Comparison of ENCODE assay signal across 1 cellular context in genomic region chr1:58815680-58816071, GRCh38.
TF ChIP-seq lines count a peak whose summit lies in the region.

No MANE protein-coding gene starts in this region.

TF ChIP-seq in SK-N-SH, 30 proteins besides CTCF, POLR2A, EP300 and RAD21 (continued from another document):
- TF ChIP-seq, protein P1, sequence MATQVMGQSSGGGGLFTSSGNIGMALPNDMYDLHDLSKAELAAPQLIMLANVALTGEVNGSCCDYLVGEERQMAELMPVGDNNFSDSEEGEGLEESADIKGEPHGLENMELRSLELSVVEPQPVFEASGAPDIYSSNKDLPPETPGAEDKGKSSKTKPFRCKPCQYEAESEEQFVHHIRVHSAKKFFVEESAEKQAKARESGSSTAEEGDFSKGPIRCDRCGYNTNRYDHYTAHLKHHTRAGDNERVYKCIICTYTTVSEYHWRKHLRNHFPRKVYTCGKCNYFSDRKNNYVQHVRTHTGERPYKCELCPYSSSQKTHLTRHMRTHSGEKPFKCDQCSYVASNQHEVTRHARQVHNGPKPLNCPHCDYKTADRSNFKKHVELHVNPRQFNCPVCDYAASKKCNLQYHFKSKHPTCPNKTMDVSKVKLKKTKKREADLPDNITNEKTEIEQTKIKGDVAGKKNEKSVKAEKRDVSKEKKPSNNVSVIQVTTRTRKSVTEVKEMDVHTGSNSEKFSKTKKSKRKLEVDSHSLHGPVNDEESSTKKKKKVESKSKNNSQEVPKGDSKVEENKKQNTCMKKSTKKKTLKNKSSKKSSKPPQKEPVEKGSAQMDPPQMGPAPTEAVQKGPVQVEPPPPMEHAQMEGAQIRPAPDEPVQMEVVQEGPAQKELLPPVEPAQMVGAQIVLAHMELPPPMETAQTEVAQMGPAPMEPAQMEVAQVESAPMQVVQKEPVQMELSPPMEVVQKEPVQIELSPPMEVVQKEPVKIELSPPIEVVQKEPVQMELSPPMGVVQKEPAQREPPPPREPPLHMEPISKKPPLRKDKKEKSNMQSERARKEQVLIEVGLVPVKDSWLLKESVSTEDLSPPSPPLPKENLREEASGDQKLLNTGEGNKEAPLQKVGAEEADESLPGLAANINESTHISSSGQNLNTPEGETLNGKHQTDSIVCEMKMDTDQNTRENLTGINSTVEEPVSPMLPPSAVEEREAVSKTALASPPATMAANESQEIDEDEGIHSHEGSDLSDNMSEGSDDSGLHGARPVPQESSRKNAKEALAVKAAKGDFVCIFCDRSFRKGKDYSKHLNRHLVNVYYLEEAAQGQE (IDR thresholded peaks at IDR 0.05; ENCODE audit: low read depth, low read length), result no peak
- TF ChIP-seq SIN3A (IDR thresholded peaks at IDR 0.05; ENCODE audit: borderline replicate concordance, low read depth, low read length), result no peak
